Comparison of ENCODE assay signal across 10 cellular contexts in the genomic region with DNA sequence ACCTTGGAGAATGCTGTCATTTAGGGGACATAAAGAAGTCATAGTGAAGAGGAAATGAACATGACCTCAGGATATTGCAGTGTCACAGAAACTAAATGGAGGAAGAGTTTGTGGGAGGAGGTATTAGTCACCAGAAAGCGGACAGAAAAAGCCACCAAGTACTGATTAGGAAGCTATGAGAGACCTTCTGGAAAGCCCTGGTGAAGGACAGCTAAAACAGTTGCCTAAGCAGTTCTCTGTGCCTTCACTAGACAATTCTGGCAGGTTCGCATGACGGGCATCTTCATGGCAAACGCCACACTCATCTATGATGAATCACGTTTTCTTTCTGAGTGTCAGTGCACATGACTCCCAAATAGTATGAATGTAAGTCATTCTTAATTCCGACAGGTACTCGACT.
A peak's percentile ranks its signal among the peaks of the same experiment; 100 is the strongest.
DNase-seq lines count a peak whose midpoint lies in the region; ATAC-seq and TF ChIP-seq lines count a peak whose summit lies in the region.
"Had no signal": no experiment of that assay in that cellular context is flagged by ENCODE, and none has a peak within 500 bp of the region (broad histone marks: within the 10 kb centered on the region; RNA-seq: fewer than 3 reads in every experiment).

No MANE protein-coding gene starts in this region.

- ATAC-seq in GM18868 (IDR thresholded peaks at IDR 0.05; ENCODE audit: unreplicated experiment) (peak; percentile 83), HG03060 (IDR thresholded peaks at IDR 0.05; ENCODE audit: low read depth, unreplicated experiment) (peak; percentile 49)

- no peaks in the 10 kb centered on the region for H3K4me1 ChIP-seq in trophoblast cell (ENCODE audit: control insufficient read depth in 1 of 2, insufficient read depth in 2 of 2, low read length in 2 of 2)

- H3K9me3 Mint-ChIP-seq in mesothelial cell of epicardium: no peaks in the 10 kb centered on the region
- H3K9me3 Mint-ChIP-seq: nephron progenitor cell had no signal

- H4K12ac ChIP-seq in trophoblast cell (ENCODE audit: low read depth, low read length): no peak overlapping the region

- H3K4me1 Mint-ChIP-seq in mesothelial cell of epicardium: no peaks in the 10 kb centered on the region

- TF ChIP-seq CTCF in mesothelial cell of epicardium (IDR thresholded peaks at IDR 0.05; ENCODE audit: unreplicated experiment): no peak

- no peak overlapping the region for H3K23ac ChIP-seq in trophoblast cell (ENCODE audit: low read length)

- H3K27me3 ChIP-seq in trophoblast cell (ENCODE audit: insufficient read depth, low read length): no peaks in the 10 kb centered on the region

- no peaks in the 10 kb centered on the region for H3K9me3 ChIP-seq in trophoblast cell (ENCODE audit: insufficient read depth, low read depth, low read length)

- H2BK5ac ChIP-seq in trophoblast cell (ENCODE audit: low read depth, low read length, poor library complexity): no peak overlapping the region

- no CpG with 5 or more reads among the region's 7 CpGs for WGBS in trophoblast cell (ENCODE audit: extremely low coverage, insufficient coverage, insufficient read length)

- no peak overlapping the region for H3K4me2 ChIP-seq in trophoblast cell (ENCODE audit: low read length)

- no peaks in the 10 kb centered on the region for H3K79me1 ChIP-seq in trophoblast cell (ENCODE audit: low read length)

- H2AK5ac ChIP-seq in trophoblast cell (ENCODE audit: low read length): no peak overlapping the region

- no peaks in the 10 kb centered on the region for H3K36me3 ChIP-seq in trophoblast cell (ENCODE audit: control insufficient read depth in 1 of 2, insufficient read depth in 2 of 2, low read length in 2 of 2)

- H3K4me3 ChIP-seq in trophoblast cell (ENCODE audit: low read depth, low read length): no peak overlapping the region

- H3K4ac ChIP-seq in trophoblast cell (ENCODE audit: low read depth, low read length): no peak overlapping the region

- H3K36me3 Mint-ChIP-seq in mesothelial cell of epicardium: no peaks in the 10 kb centered on the region

- H3K27me3 Mint-ChIP-seq in mesothelial cell of epicardium (ENCODE audit: low read depth): no peaks in the 10 kb centered on the region

- DNase-seq in SIG-M5 (lab: John Stamatoyannopoulos, UW): peak; percentile 55
- peak; percentile 37 to 41 for DNase-seq in trophoblast cell
- no peak for DNase-seq in NCI-H1105 (lab: John Stamatoyannopoulos, UW)
- DNase-seq in mesothelial cell of epicardium (ENCODE audit: low spot score in 2 of 2, unreplicated experiment in 2 of 2): no peak
- no peak for DNase-seq in stimulated activated CD4-positive, alpha-beta T cell treated with anti-CD3 and anti-CD28 coated beads, Interleukin-4, amount 100 ng/mL, for 1 hour
- DNase-seq: activated CD4-positive, alpha-beta T cell treated with anti-CD3 and anti-CD28 coated beads, Interleukin-2, amount 50 U/mL, for 48 hours; NCI-H1092; nephron progenitor cell had no signal

- H3K79me2 ChIP-seq in trophoblast cell (ENCODE audit: control insufficient read depth, insufficient read depth, low read length, poor library complexity): no peaks in the 10 kb centered on the region

- H4K8ac ChIP-seq in trophoblast cell (ENCODE audit: low read depth, low read length): no peak overlapping the region

- H4K91ac ChIP-seq in trophoblast cell (ENCODE audit: low read depth, low read length): no peak overlapping the region

- no peak overlapping the region for H3K27ac ChIP-seq in trophoblast cell (ENCODE audit: low read depth, low read length)

- H3K14ac ChIP-seq in trophoblast cell (ENCODE audit: low read length): no peak overlapping the region

- H2BK120ac ChIP-seq in trophoblast cell (ENCODE audit: insufficient read depth, low read length, poor library complexity): no peak overlapping the region

- H3K27ac Mint-ChIP-seq in mesothelial cell of epicardium: no peak overlapping the region
- H3K27ac Mint-ChIP-seq: nephron progenitor cell had no signal

- no peak overlapping the region for H3K4me3 Mint-ChIP-seq in mesothelial cell of epicardium
- H3K4me3 Mint-ChIP-seq: nephron progenitor cell had no signal

- H2BK12ac ChIP-seq in trophoblast cell (ENCODE audit: low read length): no peak overlapping the region

- H2AFZ ChIP-seq in trophoblast cell (ENCODE audit: insufficient read depth, low read length, poor library complexity): no peak overlapping the region

- no peak overlapping the region for H3K9ac ChIP-seq in trophoblast cell (ENCODE audit: low read length)

- H3K18ac ChIP-seq in trophoblast cell (ENCODE audit: low read length): no peak overlapping the region

Comparison
In these comparisons a context has a peak if more than half of its experiments do, and no peak if none do; other contexts are left out.
1. DNase-seq: peak in SIG-M5 (single experiment) and trophoblast cell (2 of 2); none in NCI-H1105 (single experiment), mesothelial cell of epicardium (0 of 2) and stimulated activated CD4-positive, alpha-beta T cell treated with anti-CD3 and anti-CD28 coated beads, Interleukin-4, amount 100 ng/mL, for 1 hour (single experiment).